29 cellular contexts compared by ENCODE assay signal in the genomic region with DNA sequence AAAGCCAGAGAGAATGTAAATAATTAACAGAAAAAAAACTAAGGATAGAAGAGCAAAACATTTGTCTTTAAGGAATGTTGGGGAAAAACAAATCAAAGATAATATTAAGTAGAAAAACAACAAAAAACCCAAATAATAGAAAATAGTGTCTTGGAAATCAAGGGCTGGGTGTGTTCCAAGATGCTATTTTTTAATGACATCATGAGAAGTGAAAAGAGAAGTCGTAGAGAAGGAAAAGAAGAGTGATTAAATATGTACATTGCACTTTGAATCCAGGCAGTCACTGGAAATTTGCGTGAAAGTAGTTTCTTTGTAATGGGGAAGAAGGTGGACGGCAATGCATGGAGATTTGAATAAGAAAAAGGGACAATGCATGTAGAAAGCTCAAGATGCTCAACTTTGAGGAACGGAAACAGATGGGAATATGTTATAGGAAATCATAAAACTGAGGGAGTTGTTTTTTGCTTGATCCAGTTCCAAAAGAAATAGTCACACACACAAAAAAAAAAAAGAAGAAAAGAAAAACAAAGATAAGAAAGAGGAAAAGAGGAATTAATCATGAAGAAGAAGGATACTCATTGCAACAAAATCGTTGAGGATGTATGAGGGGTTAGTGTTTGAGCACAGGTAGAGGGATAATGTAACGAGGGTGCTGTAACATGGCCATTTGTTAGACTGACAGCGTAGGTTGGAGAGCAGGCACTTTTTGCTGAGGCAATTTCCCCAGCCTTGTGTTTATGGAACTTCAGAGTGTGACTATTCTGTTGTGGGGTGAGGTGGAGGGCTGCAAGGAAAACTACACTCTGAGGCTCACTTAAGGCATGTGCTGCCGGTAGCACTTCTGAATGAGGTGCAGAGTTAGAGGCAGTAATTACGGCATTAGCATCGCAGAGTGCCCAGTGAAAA.
A peak's percentile ranks its signal among the peaks of the same experiment; 100 is the strongest.
DNase-seq lines count a peak whose midpoint lies in the region; ATAC-seq and TF ChIP-seq lines count a peak whose summit lies in the region.
"Had no signal": no experiment of that assay in that cellular context is flagged by ENCODE, and none has a peak within 500 bp of the region (broad histone marks: within the 10 kb centered on the region; RNA-seq: fewer than 3 reads in every experiment).

No MANE protein-coding gene starts in this region.

- no peak overlapping the region for H3K4me3 Mint-ChIP-seq in activated CD4-positive, alpha-beta T cell treated with anti-CD3 and anti-CD28 coated beads for 36 hours
- H3K4me3 Mint-ChIP-seq: activated CD4-positive, alpha-beta T cell treated with anti-CD3 and anti-CD28 coated beads, Interleukin-2, amount 10 ng/mL, durations not matched to agents 7 days and 5 days; activated naive CD8-positive, alpha-beta T cell treated with anti-CD3 and anti-CD28 coated beads, Interleukin-2, amount 50 U/mL, for 24 hours had no signal

- no peaks in the 10 kb centered on the region for H3K27me3 Mint-ChIP-seq in activated CD4-positive, alpha-beta T cell treated with anti-CD3 and anti-CD28 coated beads for 36 hours
- H3K27me3 Mint-ChIP-seq: activated CD4-positive, alpha-beta T cell treated with anti-CD3 and anti-CD28 coated beads, Interleukin-2, amount 10 ng/mL, durations not matched to agents 7 days and 5 days; activated naive CD8-positive, alpha-beta T cell treated with anti-CD3 and anti-CD28 coated beads, Interleukin-2, amount 50 U/mL, for 24 hours had no signal

- CTCF ChIA-PET in SK-N-SH (lab: Yijun Ruan, JAX) = no interaction called here
- CTCF ChIA-PET in activated CD4-positive, alpha-beta T cell treated with anti-CD3 and anti-CD28 coated beads for 36 hours (lab: Charles Lee) = no interaction called here

- H3K4me1 Mint-ChIP-seq in activated CD4-positive, alpha-beta T cell treated with anti-CD3 and anti-CD28 coated beads for 36 hours = no peaks in the 10 kb centered on the region
- H3K4me1 Mint-ChIP-seq: activated CD4-positive, alpha-beta T cell treated with anti-CD3 and anti-CD28 coated beads, Interleukin-2, amount 10 ng/mL, durations not matched to agents 7 days and 5 days; activated naive CD8-positive, alpha-beta T cell treated with anti-CD3 and anti-CD28 coated beads, Interleukin-2, amount 50 U/mL, for 24 hours had no signal

- no peaks in the 10 kb centered on the region for H3F3A ChIP-seq in SK-N-SH (replicated peaks; ENCODE audit: insufficient read depth)

- intact Hi-C loops in activated CD4-positive, alpha-beta T cell treated with anti-CD3 and anti-CD28 coated beads for 36 hours (cut with DNase I, micrococcal nuclease) = no loop called here

- H3K4me3 ChIP-seq in SK-N-SH (ENCODE audit: low read depth in 2 of 2, low read length in 1 of 2) = no peak overlapping the region
- H3K4me3 ChIP-seq in mesodermal cell (ENCODE audit: extremely low read depth, insufficient read depth, low read length, poor library complexity, severe bottlenecking) = no peak overlapping the region
- no peak overlapping the region for H3K4me3 ChIP-seq in gastroesophageal sphincter
- H3K4me3 ChIP-seq: colonic mucosa, heart left ventricle, ovary, PC-9, smooth muscle cell, suprapubic skin had no signal

- H3K27ac Mint-ChIP-seq in activated CD4-positive, alpha-beta T cell treated with anti-CD3 and anti-CD28 coated beads for 36 hours = no peak overlapping the region
- H3K27ac Mint-ChIP-seq: activated CD4-positive, alpha-beta T cell treated with anti-CD3 and anti-CD28 coated beads, Interleukin-2, amount 10 ng/mL, durations not matched to agents 7 days and 5 days; activated naive CD8-positive, alpha-beta T cell treated with anti-CD3 and anti-CD28 coated beads, Interleukin-2, amount 50 U/mL, for 24 hours had no signal

- no peak for TF ChIP-seq EP300 in SK-N-SH (IDR thresholded peaks at IDR 0.05; ENCODE audit: borderline replicate concordance in 1 of 2, low read depth in 1 of 2, low read length in 1 of 2)
- TF ChIP-seq EP300 in gastroesophageal sphincter (IDR thresholded peaks at IDR 0.05) = no peak

- H3K27me3 ChIP-seq in SK-N-SH (ENCODE audit: insufficient read depth) (no peaks in the 10 kb centered on the region), gastroesophageal sphincter (no peaks in the 10 kb centered on the region)
- H3K27me3 ChIP-seq: colonic mucosa, heart left ventricle, ovary, suprapubic skin had no signal

- no peak for TF ChIP-seq POLR2A in gastroesophageal sphincter (IDR thresholded peaks at IDR 0.05)

- no peak overlapping the region for H3K27ac ChIP-seq in SK-N-SH (ENCODE audit: low read depth in 2 of 2, low read length in 1 of 2)
- peak overlapping the region; percentile 88 for H3K27ac ChIP-seq in mesodermal cell (ENCODE audit: low read depth, low read length, severe bottlenecking)
- H3K27ac ChIP-seq in gastroesophageal sphincter = no peak overlapping the region
- H3K27ac ChIP-seq: C4-2B, colonic mucosa, heart left ventricle, ovary, PC-9, suprapubic skin had no signal

- H3K36me3 ChIP-seq in ES-I3 (ENCODE audit: insufficient read depth, low read length) = no peaks in the 10 kb centered on the region
- no peaks in the 10 kb centered on the region for H3K36me3 ChIP-seq in SK-N-SH (replicated peaks in 1 of 2; ENCODE audit: control insufficient read depth in 1 of 2, insufficient read depth in 2 of 2, low read length in 1 of 2)
- H3K36me3 ChIP-seq in mesodermal cell (ENCODE audit: control insufficient read depth, insufficient read depth, low read length) = no peaks in the 10 kb centered on the region
- H3K36me3 ChIP-seq in gastroesophageal sphincter = no peaks in the 10 kb centered on the region
- H3K36me3 ChIP-seq: colonic mucosa, heart left ventricle, ovary, suprapubic skin had no signal

- no peak for DNase-seq in SK-N-SH
- peak; percentile 87 for DNase-seq in glomerular endothelial cell (ENCODE audit: extremely low read depth, low read depth, low spot score)
- no peak for DNase-seq in activated CD4-positive, alpha-beta T cell treated with anti-CD3 and anti-CD28 coated beads for 36 hours
- DNase-seq: activated CD4-positive, alpha-beta T cell treated with anti-CD3 and anti-CD28 coated beads, Interleukin-2, amount 10 ng/mL, durations not matched to agents 7 days and 5 days; activated naive CD8-positive, alpha-beta T cell treated with anti-CD3 and anti-CD28 coated beads, Interleukin-2, amount 50 U/mL, for 24 hours; activated T-cell treated with anti-CD3 and anti-CD28 coated beads, Interleukin-2, amount 50 U/mL, for 1 hour; colonic mucosa; effector memory CD4-positive, alpha-beta T cell; heart left ventricle; Karpas-422; left cardiac atrium; NCI-H1417 treated with DMSO at 0.1 percent for 48 hours; NCI-H2081; NCI-H226; NCI-H526 treated with DMSO at 0.1 percent for 48 hours; ovary; PC-9; retina; Right ventricle myocardium superior; stimulated activated CD4-positive, alpha-beta T cell treated with anti-CD3 and anti-CD28 coated beads, Interleukin-1b, Interleukin-23, amount 100 ng/mL, for 48 hours; stimulated activated naive CD4-positive, alpha-beta T cell treated with Interleukin-2 at 50 U/mL for 16 hours had no signal

- H3K4me1 ChIP-seq in ES-I3 (ENCODE audit: insufficient read depth, low read length) (peaks cover 24% of the 10 kb centered on the region; the same call in 1 of the 2 replicates), SK-N-SH (ENCODE audit: control insufficient read depth in 1 of 2, insufficient read depth in 2 of 2, low read depth in 1 of 2, low read length in 1 of 2) (no peaks in the 10 kb centered on the region), mesodermal cell (ENCODE audit: control insufficient read depth, insufficient read depth, low read length, poor library complexity, severe bottlenecking) (no peaks in the 10 kb centered on the region), gastroesophageal sphincter (no peaks in the 10 kb centered on the region)
- H3K4me1 ChIP-seq: colonic mucosa, suprapubic skin had no signal

- H3K4me2 ChIP-seq in SK-N-SH = no peak overlapping the region
- H3K4me2 ChIP-seq: PC-9, smooth muscle cell had no signal

- peak overlapping the region; percentile 7; the same call in 1 of the 2 replicates for H3K9ac ChIP-seq in ES-I3 (ENCODE audit: low read depth, low read length)
- no peak overlapping the region for H3K9ac ChIP-seq in SK-N-SH

- H3K9me3 Mint-ChIP-seq in activated CD4-positive, alpha-beta T cell treated with anti-CD3 and anti-CD28 coated beads for 36 hours (ENCODE audit: low read depth) = peaks cover 3% of the 10 kb centered on the region
- H3K9me3 Mint-ChIP-seq: activated CD4-positive, alpha-beta T cell treated with anti-CD3 and anti-CD28 coated beads, Interleukin-2, amount 10 ng/mL, durations not matched to agents 7 days and 5 days; activated naive CD8-positive, alpha-beta T cell treated with anti-CD3 and anti-CD28 coated beads, Interleukin-2, amount 50 U/mL, for 24 hours had no signal

- no peaks in the 10 kb centered on the region for H3K79me2 ChIP-seq in SK-N-SH (ENCODE audit: insufficient read depth)

- H4K20me1 ChIP-seq in SK-N-SH (ENCODE audit: insufficient read depth) = no peaks in the 10 kb centered on the region

- H3K9me2 ChIP-seq in SK-N-SH = no peaks in the 10 kb centered on the region

- H3K9me3 ChIP-seq in ES-I3 (ENCODE audit: control insufficient read depth, insufficient read depth, low read length) (no peaks in the 10 kb centered on the region), SK-N-SH (no peaks in the 10 kb centered on the region), mesodermal cell (ENCODE audit: control insufficient read depth, low read length) (no peaks in the 10 kb centered on the region), gastroesophageal sphincter (no peaks in the 10 kb centered on the region)
- H3K9me3 ChIP-seq: colonic mucosa, heart left ventricle, ovary, suprapubic skin had no signal

- H3K36me3 Mint-ChIP-seq in activated CD4-positive, alpha-beta T cell treated with anti-CD3 and anti-CD28 coated beads for 36 hours (ENCODE audit: low read depth) = no peaks in the 10 kb centered on the region

- TF ChIP-seq RAD21 in SK-N-SH (IDR thresholded peaks at IDR 0.05; ENCODE audit: low read length) = no peak

- TF ChIP-seq CTCF in SK-N-SH (IDR thresholded peaks at IDR 0.05) = no peak
- no peak for TF ChIP-seq CTCF in gastroesophageal sphincter (IDR thresholded peaks at IDR 0.05)

- POLR2A ChIA-PET in SK-N-SH (lab: Yijun Ruan, JAX) = no interaction called here
- POLR2A ChIA-PET in activated CD4-positive, alpha-beta T cell treated with anti-CD3 and anti-CD28 coated beads for 36 hours (lab: Charles Lee) = interaction anchor here (0.6 kb wide), 1 partner anchor 10 kb away, joined by 3 read pairs; no protein-coding TSS in a partner anchor

- H2AFZ ChIP-seq in SK-N-SH (ENCODE audit: low read depth) = peak overlapping the region; percentile 27; the same call in 1 of the 2 replicates
- H2AFZ ChIP-seq: PC-9 had no signal

- ATAC-seq in GM18861 (IDR thresholded peaks at IDR 0.05; ENCODE audit: unreplicated experiment) (no peak), gastroesophageal sphincter (no peak), HG03135 (IDR thresholded peaks at IDR 0.05; ENCODE audit: unreplicated experiment) (no peak)
- ATAC-seq in activated CD4-positive, alpha-beta T cell treated with anti-CD3 and anti-CD28 coated beads for 36 hours = no peak
- ATAC-seq: activated naive CD8-positive, alpha-beta T cell treated with anti-CD3 and anti-CD28 coated beads, Interleukin-2, amount 50 U/mL, for 24 hours; heart left ventricle had no signal

- 76% methylated on average over 10 of the region's 10 CpGs for WGBS in SK-N-SH (ENCODE audit: low lambda C conversion rate)
- whole genome bisulfite sequencing in mesodermal cell (ENCODE audit: insufficient coverage in 2 of 2), 2 experiments = 47 to 57% methylated on average over 7 to 8 of the region's 10 CpGs
- WGBS in gastroesophageal sphincter (ENCODE audit: low coverage in 1 of 2), 2 donors = 51 to 62% methylated on average over 9 to 10 of the region's 10 CpGs
